1 cellular context compared by ENCODE assay signal in genomic region chr6:4102687-4103244, GRCh38.
TF ChIP-seq lines count a peak whose summit lies in the region.

No MANE protein-coding gene starts in this region.

TF ChIP-seq in HEK293, 187 proteins besides CTCF, POLR2A, EP300 and RAD21 (continued from another document):
- TF ChIP-seq ZNF433 (tag by site-specific recombination; IDR thresholded peaks at IDR 0.05; ENCODE audit: low read depth) (no peak), ZBTB6 (tag by site-specific recombination; IDR thresholded peaks at IDR 0.05) (peak; percentile 64; the same call in 1 of the 2 replicates), SCRT1 (tag by site-specific recombination; IDR thresholded peaks at IDR 0.05; ENCODE audit: borderline replicate concordance) (no peak), ZNF449 (tag by site-specific recombination; IDR thresholded peaks at IDR 0.05) (no peak), ZBTB20 (tag by site-specific recombination; IDR thresholded peaks at IDR 0.05) (no peak), ZBTB26 (tag by site-specific recombination; optimal IDR thresholded peaks at IDR 0.05) (no peak), ZNF223 (tag by site-specific recombination; IDR thresholded peaks at IDR 0.05) (no peak), ZNF549 (tag by site-specific recombination; IDR thresholded peaks at IDR 0.05) (no peak), HOXD13 (CRISPR knock-in tag; IDR thresholded peaks at IDR 0.05; ENCODE audit: borderline replicate concordance) (no peak), SP2 (tag by site-specific recombination; IDR thresholded peaks at IDR 0.05) (no peak), ZNF561 (tag by site-specific recombination; IDR thresholded peaks at IDR 0.05; ENCODE audit: borderline replicate concordance) (no peak), GLI4 (tag by site-specific recombination; IDR thresholded peaks at IDR 0.05) (no peak), ZNF571 (tag by site-specific recombination; IDR thresholded peaks at IDR 0.05) (no peak), ZNF335 (tag by site-specific recombination; conservative IDR thresholded peaks at IDR 0.05) (peak; percentile 50), ZNF10 (tag by site-specific recombination; IDR thresholded peaks at IDR 0.05) (no peak), ZBTB7A (tag by site-specific recombination; IDR thresholded peaks at IDR 0.05; ENCODE audit: low read depth) (no peak), ZNF843 (tag by site-specific recombination; IDR thresholded peaks at IDR 0.05) (no peak), ZBTB44 (tag by site-specific recombination; IDR thresholded peaks at IDR 0.05) (0 out of 2 replicates have a peak, but pooled peaks have one; percentile 44), GLIS1 (tag by site-specific recombination; IDR thresholded peaks at IDR 0.05) (no peak), ZNF184 (tag by site-specific recombination; IDR thresholded peaks at IDR 0.05) (no peak), TCF7L2 (IDR thresholded peaks at IDR 0.05; ENCODE audit: borderline replicate concordance, low read depth, low read length) (no peak), ZNF211 (tag by site-specific recombination; IDR thresholded peaks at IDR 0.05; ENCODE audit: low read depth) (no peak), ZNF473 (tag by site-specific recombination; IDR thresholded peaks at IDR 0.05) (no peak), ZNF768 (tag by site-specific recombination; IDR thresholded peaks at IDR 0.05) (no peak), ZNF121 (tag by site-specific recombination; IDR thresholded peaks at IDR 0.05) (no peak), ZNF132 (tag by site-specific recombination; IDR thresholded peaks at IDR 0.05; ENCODE audit: borderline replicate concordance) (no peak), ZNF2 (tag by site-specific recombination; IDR thresholded peaks at IDR 0.05) (no peak), ZNF654 (tag by site-specific recombination; IDR thresholded peaks at IDR 0.05; ENCODE audit: low read depth) (no peak), ZNF26 (tag by site-specific recombination; IDR thresholded peaks at IDR 0.05) (no peak), ZBTB21 (tag by site-specific recombination; IDR thresholded peaks at IDR 0.05) (no peak), ZBTB10 (tag by site-specific recombination; IDR thresholded peaks at IDR 0.05) (no peak), ZNF138 (tag by site-specific recombination; IDR thresholded peaks at IDR 0.05; ENCODE audit: borderline replicate concordance) (no peak), ZNF354C (tag by site-specific recombination; IDR thresholded peaks at IDR 0.05; ENCODE audit: borderline replicate concordance, low read depth) (no peak), REPIN1 (tag by site-specific recombination; IDR thresholded peaks at IDR 0.05; ENCODE audit: low read depth) (no peak), ZNF266 (tag by site-specific recombination; IDR thresholded peaks at IDR 0.05; ENCODE audit: low read depth) (no peak), MZF1 (tag by site-specific recombination; IDR thresholded peaks at IDR 0.05; ENCODE audit: borderline replicate concordance) (peak; percentile 49; the same call in 1 of the 2 replicates), ZIC2 (tag by site-specific recombination; IDR thresholded peaks at IDR 0.05) (peak; percentile 97), TSHZ1 (tag by site-specific recombination; IDR thresholded peaks at IDR 0.05; ENCODE audit: borderline replicate concordance) (no peak), EGR2 (tag by site-specific recombination; IDR thresholded peaks at IDR 0.05; ENCODE audit: low read depth) (no peak), ZBTB48 (tag by site-specific recombination; IDR thresholded peaks at IDR 0.05) (no peak), ZFP41 (tag by site-specific recombination; IDR thresholded peaks at IDR 0.05; ENCODE audit: borderline replicate concordance) (no peak), ZSCAN30 (tag by site-specific recombination; IDR thresholded peaks at IDR 0.05) (peak; percentile 44; the same call in 1 of the 2 replicates), OVOL3 (tag by site-specific recombination; IDR thresholded peaks at IDR 0.05) (no peak), PRDM6 (tag by site-specific recombination; IDR thresholded peaks at IDR 0.05) (peak; percentile 83), BCL11B (tag by site-specific recombination; IDR thresholded peaks at IDR 0.05; ENCODE audit: low read depth) (no peak), ZNF692 (tag by site-specific recombination; IDR thresholded peaks at IDR 0.05) (no peak)
